12 cellular contexts compared by ENCODE assay signal in the genomic region with DNA sequence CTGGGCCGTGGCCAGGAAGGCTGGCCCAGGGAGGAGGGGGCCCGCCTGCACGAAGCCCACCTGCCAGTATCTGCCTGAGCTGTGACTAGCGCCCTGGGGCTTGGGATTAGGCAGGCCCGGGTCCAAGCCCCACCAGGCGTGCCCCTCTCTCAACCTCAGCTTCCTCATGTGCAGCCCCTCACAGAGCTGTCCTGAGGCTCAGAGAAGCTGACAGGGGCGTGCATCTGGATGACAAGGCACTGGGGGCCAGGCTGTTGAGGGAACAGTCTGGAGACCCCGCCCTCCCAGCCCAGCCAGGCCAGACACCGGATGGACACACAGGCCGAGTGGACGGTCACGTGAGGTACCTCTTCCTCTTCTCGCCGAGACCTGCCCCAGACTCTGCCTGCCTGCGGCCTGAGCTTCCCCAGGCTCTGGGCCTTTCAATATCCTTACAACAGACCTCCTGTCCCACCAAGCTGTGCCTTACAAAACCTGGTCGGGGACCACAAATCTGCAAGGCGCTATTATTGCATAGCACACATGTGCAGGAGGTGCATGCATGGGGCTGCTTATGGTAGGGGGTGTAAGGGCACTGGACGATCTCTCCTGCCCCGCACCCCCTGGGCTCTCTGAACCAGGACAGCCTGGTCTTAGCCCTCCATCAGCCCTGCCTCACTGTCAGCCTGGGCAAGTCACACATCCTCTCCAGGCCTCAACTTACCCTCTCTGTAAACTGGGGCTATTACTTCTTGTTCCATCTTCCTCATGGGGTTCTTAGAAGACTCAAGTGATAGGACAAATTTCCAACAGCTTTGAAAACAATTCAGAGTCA. TPM values are rescaled to one million over a fixed set of nuclear protein-coding genes. Genes with fewer than 3 reads are reported as not detected.
DNase-seq lines count a peak whose midpoint lies in the region; ATAC-seq, FAIRE-seq and TF ChIP-seq lines count a peak whose summit lies in the region.
"Had no signal": no experiment of that assay in that cellular context is flagged by ENCODE, and none has a peak within 500 bp of the region (broad histone marks: within the 10 kb centered on the region; RNA-seq: fewer than 3 reads in every experiment).

No MANE protein-coding gene starts in this region.

- no peaks in the 10 kb centered on the region for H3K9me3 ChIP-seq in HepG2 (ENCODE audit: low read length)
- H3K9me3 ChIP-seq: pancreas had no signal

- H3K9me3 Mint-ChIP-seq in activated T-cell treated with anti-CD3 and anti-CD28 coated beads, Interleukin-2, amount 50 U/mL, for 72 hours = no peaks in the 10 kb centered on the region
- H3K9me3 Mint-ChIP-seq: activated CD4-positive, alpha-beta memory T cell treated with anti-CD3 and anti-CD28 coated beads, Interleukin-2, amount 10 ng/mL, durations not matched to agents 7 days and 5 days had no signal

- POLR2A ChIA-PET in HepG2 (lab: Yijun Ruan, JAX) = interaction anchor here (1.0 to 2.2 kb wide), 8 partner anchors 8 to 42 kb away, joined by 3 to 16 read pairs (median 4); no protein-coding TSS in a partner anchor

- no peak for DNase-seq in activated T-cell treated with anti-CD3 and anti-CD28 coated beads, Interleukin-2, amount 50 U/mL, for 72 hours
- DNase-seq in activated T-cell treated with anti-CD3 and anti-CD28 coated beads for 4 hours (no peak), caudate nucleus (lab: John Stamatoyannopoulos, UW) (peak in 24 of 61 donors; percentile 13 to 64 (median 30)), HepG2 (ENCODE audit: low spot score) (no peak), substantia nigra (lab: John Stamatoyannopoulos, UW) (peak in 35 of 49 donors; percentile 9 to 80 (median 45)), NCI-H1092 (lab: John Stamatoyannopoulos, UW) (no peak), kidney glomerular epithelial cell (lab: John Stamatoyannopoulos, UW) (no peak)
- DNase-seq: activated CD4-positive, alpha-beta memory T cell treated with anti-CD3 and anti-CD28 coated beads, Interleukin-2, amount 10 ng/mL, durations not matched to agents 7 days and 5 days; NCI-H774; stimulated activated CD4-positive, alpha-beta T cell treated with anti-CD3 and anti-CD28 coated beads, Interleukin-4, amount 100 ng/mL, for 24 hours had no signal

- H2AFZ ChIP-seq in HepG2 (ENCODE audit: low read length) = no peak overlapping the region

- in situ Hi-C loops in HepG2 (cut with HindIII; ENCODE audit: extremely low pct_ligation_motif_present, low pct_unique_long_range_greater_than_20kb) = no loop called here

- H4K20me1 ChIP-seq in HepG2 (ENCODE audit: insufficient read depth, low read length) = 0 out of 2 replicates have a peak, but pooled peaks cover 5% of the 10 kb centered on the region

- H3K4me1 ChIP-seq in HepG2 (ENCODE audit: insufficient read depth, low read length) = peaks cover 94% of the 10 kb centered on the region
- H3K4me1 ChIP-seq: pancreas had no signal

- intact Hi-C loops in HepG2 (cut with micrococcal nuclease; ENCODE audit: unreplicated experiment) = loop anchor here (5.0 kb wide), 1 partner anchor 43 kb away; no protein-coding TSS in a partner anchor

- peak overlapping the region in 1 of 3 experiments; percentile 7; a peak in 1 of 6 replicates for H3K4me3 ChIP-seq in HepG2 (replicated peaks in 1 of 3; ENCODE audit: insufficient read depth in 1 of 3, low read depth in 2 of 3, low read length in 3 of 3)
- H3K4me3 ChIP-seq: pancreas had no signal

- H3K27ac ChIP-seq in caudate nucleus (ENCODE audit: low read depth, low read length) (peak overlapping the region; percentile 64), HepG2 (ENCODE audit: extremely low read length, insufficient read depth, low read length) (no peak overlapping the region), substantia nigra (ENCODE audit: low read depth, low read length, poor library complexity, severe bottlenecking) (peak overlapping the region; percentile 45)
- H3K27ac ChIP-seq: pancreas had no signal

- WGBS in HepG2 (ENCODE audit: low lambda C conversion rate) = 53% methylated on average over 19 of the region's 19 CpGs

- ATAC-seq in activated T-cell treated with anti-CD3 and anti-CD28 coated beads, Interleukin-2, amount 50 U/mL, for 72 hours (replicated peaks in 1 of 2) = no peak
- ATAC-seq in HepG2 (no peak), GM21360 (IDR thresholded peaks at IDR 0.05; ENCODE audit: unreplicated experiment) (no peak)

- TF ChIP-seq RAD21 in HepG2 (CRISPR knock-in tag; IDR thresholded peaks at IDR 0.05) = no peak

- no peaks in the 10 kb centered on the region for H3K36me3 ChIP-seq in HepG2 (replicated peaks in 1 of 2; ENCODE audit: control insufficient read depth in 1 of 2, insufficient read depth in 2 of 2, low read length in 2 of 2)
- H3K36me3 ChIP-seq: pancreas had no signal

- H3K4me3 Mint-ChIP-seq in activated T-cell treated with anti-CD3 and anti-CD28 coated beads, Interleukin-2, amount 50 U/mL, for 72 hours = no peak overlapping the region
- H3K4me3 Mint-ChIP-seq: activated CD4-positive, alpha-beta memory T cell treated with anti-CD3 and anti-CD28 coated beads, Interleukin-2, amount 10 ng/mL, durations not matched to agents 7 days and 5 days had no signal

- no peaks in the 10 kb centered on the region for H3K27me3 Mint-ChIP-seq in activated T-cell treated with anti-CD3 and anti-CD28 coated beads, Interleukin-2, amount 50 U/mL, for 72 hours (ENCODE audit: low read depth)
- H3K27me3 Mint-ChIP-seq: activated CD4-positive, alpha-beta memory T cell treated with anti-CD3 and anti-CD28 coated beads, Interleukin-2, amount 10 ng/mL, durations not matched to agents 7 days and 5 days had no signal

- peak overlapping the region; percentile 15 for H3K27ac Mint-ChIP-seq in activated T-cell treated with anti-CD3 and anti-CD28 coated beads, Interleukin-2, amount 50 U/mL, for 72 hours
- H3K27ac Mint-ChIP-seq: activated CD4-positive, alpha-beta memory T cell treated with anti-CD3 and anti-CD28 coated beads, Interleukin-2, amount 10 ng/mL, durations not matched to agents 7 days and 5 days had no signal

- H3K4me2 ChIP-seq in HepG2 (ENCODE audit: low read depth, low read length) = peak overlapping the region; percentile 63

- no peak for TF ChIP-seq POLR2A in HepG2 (IDR thresholded peaks at IDR 0.05; ENCODE audit: insufficient read depth in 1 of 2, low read depth in 2 of 2, low read length in 2 of 2)

- no peak for FAIRE-seq in HepG2 (lab: Jason Lieb, UNC)
- FAIRE-seq: pancreas had no signal

- TF ChIP-seq CTCF in HepG2 (CRISPR knock-in tag; IDR thresholded peaks at IDR 0.05) = no peak

- no peaks in the 10 kb centered on the region for H3K79me2 ChIP-seq in HepG2 (ENCODE audit: insufficient read depth, low read length)

- no peak overlapping the region for H3K9ac ChIP-seq in HepG2 (ENCODE audit: insufficient read depth, low read depth, low read length)

- H3K36me3 Mint-ChIP-seq in activated T-cell treated with anti-CD3 and anti-CD28 coated beads, Interleukin-2, amount 50 U/mL, for 72 hours (ENCODE audit: insufficient read depth in 2 of 2) = no peaks in the 10 kb centered on the region

- CTCF ChIA-PET in HepG2 (lab: Yijun Ruan, JAX; ENCODE audit: low intra/inter-chr PET ratio, low total read pairs) = no interaction called here

- BruUV-seq in HepG2 (replicated peaks; lab: Mats Ljungman, UMichigan) = no TSS peak

- TF ChIP-seq EP300 in HepG2 (IDR thresholded peaks at IDR 0.05; ENCODE audit: low read depth in 2 of 2, low read length in 2 of 2) (no peak), HepG2 (CRISPR knock-in tag; IDR thresholded peaks at IDR 0.05; ENCODE audit: borderline replicate concordance) (no peak)

- H3K27me3 ChIP-seq in HepG2 (ENCODE audit: control insufficient read depth in 1 of 2, insufficient read depth in 2 of 2, low read length in 2 of 2) = no peaks in the 10 kb centered on the region
- H3K27me3 ChIP-seq: pancreas had no signal

- H3K4me1 Mint-ChIP-seq in activated T-cell treated with anti-CD3 and anti-CD28 coated beads, Interleukin-2, amount 50 U/mL, for 72 hours (ENCODE audit: low read depth) = peaks cover 34% of the 10 kb centered on the region
- H3K4me1 Mint-ChIP-seq: activated CD4-positive, alpha-beta memory T cell treated with anti-CD3 and anti-CD28 coated beads, Interleukin-2, amount 10 ng/mL, durations not matched to agents 7 days and 5 days had no signal

TF ChIP-seq in HepG2, 621 proteins besides CTCF, POLR2A, EP300 and RAD21 (continues in another document):
- TF ChIP-seq CREM (IDR thresholded peaks at IDR 0.05) (no peak), CREM (CRISPR knock-in tag; IDR thresholded peaks at IDR 0.05) (no peak), ZBTB8A (CRISPR knock-in tag; IDR thresholded peaks at IDR 0.05; ENCODE audit: borderline replicate concordance, low read depth) (no peak), TARDBP (CRISPR knock-in tag; IDR thresholded peaks at IDR 0.05) (peak; percentile 57; the same call in 1 of the 2 replicates)

RNA-seq across cellular contexts. Expression of a gene that starts 20.0 kb away (rescaled TPM):
- 10 to 100 TPM; 28.2 to 30.0 TPM for total RNA-seq in activated T-cell treated with anti-CD3 and anti-CD28 coated beads, Interleukin-2, amount 50 U/mL, for 72 hours
- total RNA-seq in HepG2 (2016; rRNA removed; fragmentation: Illumina TruSeq; extraction: Trizol) = 16.6 and 16.9 TPM in 2 replicates
- 19.2 and 19.4 TPM in 2 replicates for total RNA-seq in HepG2 (2016; cell fraction: cytosol; rRNA removed; fragmentation: Illumina TruSeq; extraction: Trizol; ENCODE audit: low read depth)
- total RNA-seq in HepG2 (2016; cell fraction: insoluble cytoplasmic fraction; rRNA removed; fragmentation: Illumina TruSeq; extraction: Trizol) = 14.6 and 17.1 TPM in 2 replicates
- total RNA-seq in HepG2 (2016; cell fraction: membrane; rRNA removed; fragmentation: Illumina TruSeq; extraction: Trizol) = 21.3 and 24.1 TPM in 2 replicates
- total RNA-seq in HepG2 (2016; cell fraction: nucleus; rRNA removed; fragmentation: Illumina TruSeq; extraction: Trizol) = 21.2 and 22.3 TPM in 2 replicates
- polyA plus RNA-seq in HepG2 (2011; rRNA removed) = 35.4 and 38.7 TPM in 2 replicates
- 16.5 and 20.9 TPM in 2 replicates for polyA plus RNA-seq in HepG2 (2011; cell fraction: cytosol; rRNA removed)
- 91.0 and 107 TPM in 2 replicates for polyA plus RNA-seq in HepG2 (2011; cell fraction: nucleus; rRNA removed)
- 36.0 and 39.2 TPM in 2 replicates for polyA plus RNA-seq in HepG2 (2012)
- polyA plus RNA-seq in HepG2 (2016; cell fraction: cytosol; fragmentation: Illumina TruSeq; extraction: Trizol; ENCODE audit: low read depth) = 35.0 and 39.6 TPM in 2 replicates
- 21.6 and 26.9 TPM in 2 replicates for polyA plus RNA-seq in HepG2 (2016; cell fraction: insoluble cytoplasmic fraction; fragmentation: Illumina TruSeq; extraction: Trizol; ENCODE audit: low read depth)
- 31.2 and 32.6 TPM in 2 replicates for polyA plus RNA-seq in HepG2 (2016; cell fraction: membrane; fragmentation: Illumina TruSeq; extraction: Trizol; ENCODE audit: low read depth)
- 57.5 and 60.6 TPM in 2 replicates for polyA plus RNA-seq in HepG2 (2016; cell fraction: nucleus; fragmentation: Illumina TruSeq; extraction: Trizol; ENCODE audit: insufficient read depth, low read depth)
- polyA minus RNA-seq in HepG2 (2011; rRNA and poly(A)+ RNA removed; ENCODE audit: low replicate concordance) = 6.7 and 47.8 TPM in 2 replicates
- 28.0 and 37.6 TPM in 2 replicates for polyA minus RNA-seq in HepG2 (2011; cell fraction: cytosol; rRNA and poly(A)+ RNA removed)
- 30.5 and 30.6 TPM in 2 replicates for polyA minus RNA-seq in HepG2 (2011; cell fraction: nucleus; rRNA and poly(A)+ RNA removed)

Comparison
In these comparisons a context has a peak if more than half of its experiments do, and no peak if none do; other contexts are left out.
1. DNase-seq: peak in substantia nigra (35 of 49); none in activated T-cell treated with anti-CD3 and anti-CD28 coated beads, Interleukin-2, amount 50 U/mL, for 72 hours (0 of 2), activated T-cell treated with anti-CD3 and anti-CD28 coated beads for 4 hours (single experiment), HepG2 (single experiment), NCI-H1092 (single experiment) and kidney glomerular epithelial cell (single experiment).